In the genomic region with DNA sequence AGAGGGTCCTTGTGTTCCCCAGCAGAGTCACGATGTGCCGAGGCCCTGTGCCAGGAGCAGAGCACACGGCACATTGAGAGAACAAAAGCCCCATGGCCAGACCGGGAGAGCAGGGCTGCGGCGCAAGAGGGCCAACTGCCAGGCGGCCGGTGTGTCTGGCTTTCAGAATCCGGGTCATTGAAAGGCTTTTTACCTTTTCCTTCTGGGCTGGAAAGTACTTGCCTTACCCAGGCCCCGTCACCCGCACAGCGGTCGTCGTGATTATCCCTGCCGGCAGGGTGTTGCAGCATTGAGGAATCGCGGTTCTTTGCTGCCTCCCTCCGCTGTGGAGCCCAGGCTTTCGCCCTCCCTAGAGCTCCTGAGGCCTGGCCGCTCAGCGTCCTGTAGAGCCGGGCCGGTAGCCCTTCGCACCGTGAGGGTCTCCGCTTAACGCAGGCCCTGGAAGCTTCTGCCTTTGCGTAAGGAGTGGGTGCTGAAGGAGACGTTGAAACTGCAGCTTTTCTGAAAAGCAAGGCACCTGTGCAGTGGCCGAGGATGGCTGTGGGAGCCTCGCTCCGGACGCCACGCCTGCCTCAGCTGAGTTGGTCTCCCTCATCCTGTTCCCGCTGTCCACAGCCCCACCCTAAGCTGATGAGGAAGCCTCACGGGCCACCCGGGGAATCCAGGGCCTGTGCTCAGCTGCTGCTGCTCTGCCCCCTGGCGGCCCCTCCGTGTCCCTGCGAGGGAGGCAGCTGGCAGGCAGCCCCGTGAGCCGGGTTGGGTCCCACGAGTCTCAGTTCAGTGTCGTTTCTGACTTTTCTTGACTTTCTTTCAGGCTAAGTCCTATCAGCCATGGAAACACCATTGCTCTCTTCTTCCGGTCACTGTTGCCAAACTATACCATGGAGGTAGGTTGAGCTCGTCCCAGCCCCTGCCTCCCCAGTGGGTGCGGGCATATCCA, we compare ENCODE assay signal across 8 cellular contexts. TPM values are rescaled to one million over a fixed set of nuclear protein-coding genes. Genes with fewer than 3 reads are reported as not detected.
DNase-seq lines count a peak whose midpoint lies in the region; ATAC-seq and TF ChIP-seq lines count a peak whose summit lies in the region.

No MANE protein-coding gene starts in this region.

- no peak for ATAC-seq in GM19463 (IDR thresholded peaks at IDR 0.05; ENCODE audit: unreplicated experiment)

- no peak overlapping the region for H3K4me3 ChIP-seq in KMS-11 (IDR thresholded peaks at IDR 0.05; ENCODE audit: insufficient read depth, low read depth, low read length)
- H3K4me3 ChIP-seq in left ventricle myocardium inferior, result no peak overlapping the region

- intact Hi-C loops in left ventricle myocardium inferior (cut with micrococcal nuclease), result no loop called here

- H3K4me1 ChIP-seq in KMS-11 (ENCODE audit: low read depth, poor library complexity, severe bottlenecking) (no peaks in the 10 kb centered on the region), left ventricle myocardium inferior (peaks cover 15% of the 10 kb centered on the region)

- no peaks in the 10 kb centered on the region for H4K20me1 ChIP-seq in KMS-11 (ENCODE audit: insufficient read depth)

- DNase-seq in EH (ENCODE audit: low read depth) (peak; percentile 84), T-helper 1 cell (peak in 4 of 5 donors; percentile 51 to 60 (median 54)), left ventricle myocardium inferior (peak; percentile 82), retina (peak; percentile 81), NCI-H510A (lab: John Stamatoyannopoulos, UW) (no peak)

- TF ChIP-seq CTCF in KMS-11 (conservative IDR thresholded peaks at IDR 0.05; ENCODE audit: low read depth, low read length) (peak; percentile 52), left ventricle myocardium inferior (IDR thresholded peaks at IDR 0.05; ENCODE audit: borderline replicate concordance) (peak; percentile 92)

- no peaks in the 10 kb centered on the region for H3K79me2 ChIP-seq in KMS-11 (ENCODE audit: insufficient read depth, low read depth)

- H3K9me3 ChIP-seq in left ventricle myocardium inferior (replicated peaks), result no peaks in the 10 kb centered on the region

- H3K27ac ChIP-seq in KMS-11 (no peak overlapping the region), angular gyrus (ENCODE audit: low read depth, low read length) (peak overlapping the region; percentile 69), left ventricle myocardium inferior (replicated peaks) (peak overlapping the region; percentile 71)

- H3K9ac ChIP-seq in KMS-11, result no peak overlapping the region

- H3K36me3 ChIP-seq in KMS-11 (ENCODE audit: insufficient read depth), result no peaks in the 10 kb centered on the region
- H3K36me3 ChIP-seq in left ventricle myocardium inferior, result peaks cover 57% of the 10 kb centered on the region

- no peak overlapping the region for H2AFZ ChIP-seq in KMS-11 (ENCODE audit: low read depth)

- H3K27me3 ChIP-seq in KMS-11 (ENCODE audit: insufficient read depth, low read depth) (no peaks in the 10 kb centered on the region), left ventricle myocardium inferior (ENCODE audit: low read depth) (no peaks in the 10 kb centered on the region)

- H3K4me2 ChIP-seq in KMS-11, result no peak overlapping the region

RNA-seq across cellular contexts. Expression of a gene that starts 8.6 kb away (rescaled TPM):
- 1.2 TPM for total RNA-seq in left ventricle myocardium inferior

RNA-seq across cellular contexts. Expression of a gene that starts 13.1 kb away (rescaled TPM):
- total RNA-seq in left ventricle myocardium inferior, result 2.1 TPM

RNA-seq across cellular contexts. Expression of a gene that starts 36.7 kb away (rescaled TPM):
- total RNA-seq in left ventricle myocardium inferior, result 82.6 TPM

RNA-seq across cellular contexts. Expression of a gene that starts 38.5 kb away (rescaled TPM):
- 44.7 TPM for total RNA-seq in left ventricle myocardium inferior
